In genomic region chr1:63836374-63836773, GRCh38 we compare ENCODE assay signal across 1 cellular context.
TF ChIP-seq lines count a peak whose summit lies in the region.

No MANE protein-coding gene starts in this region.

TF ChIP-seq in GM12878, 131 proteins besides CTCF, POLR2A, EP300 and RAD21 (continued from another document):
- TF ChIP-seq NFIC (IDR thresholded peaks at IDR 0.05; ENCODE audit: low read depth, low read length): no peak
- no peak for TF ChIP-seq KDM1A (IDR thresholded peaks at IDR 0.05; ENCODE audit: borderline replicate concordance)
- no peak for TF ChIP-seq ATF3 (IDR thresholded peaks at IDR 0.05; ENCODE audit: borderline replicate concordance, extremely low read depth, low read depth, low read length)
- TF ChIP-seq ZBTB40 (IDR thresholded peaks at IDR 0.05; ENCODE audit: borderline replicate concordance): no peak
- TF ChIP-seq PAX8 (IDR thresholded peaks at IDR 0.05): no peak
- no peak for TF ChIP-seq RBBP5 (conservative IDR thresholded peaks at IDR 0.05)
- TF ChIP-seq PBX3 (IDR thresholded peaks at IDR 0.05; ENCODE audit: insufficient replicate concordance, low read depth, low read length): no peak
